In the genomic region with DNA sequence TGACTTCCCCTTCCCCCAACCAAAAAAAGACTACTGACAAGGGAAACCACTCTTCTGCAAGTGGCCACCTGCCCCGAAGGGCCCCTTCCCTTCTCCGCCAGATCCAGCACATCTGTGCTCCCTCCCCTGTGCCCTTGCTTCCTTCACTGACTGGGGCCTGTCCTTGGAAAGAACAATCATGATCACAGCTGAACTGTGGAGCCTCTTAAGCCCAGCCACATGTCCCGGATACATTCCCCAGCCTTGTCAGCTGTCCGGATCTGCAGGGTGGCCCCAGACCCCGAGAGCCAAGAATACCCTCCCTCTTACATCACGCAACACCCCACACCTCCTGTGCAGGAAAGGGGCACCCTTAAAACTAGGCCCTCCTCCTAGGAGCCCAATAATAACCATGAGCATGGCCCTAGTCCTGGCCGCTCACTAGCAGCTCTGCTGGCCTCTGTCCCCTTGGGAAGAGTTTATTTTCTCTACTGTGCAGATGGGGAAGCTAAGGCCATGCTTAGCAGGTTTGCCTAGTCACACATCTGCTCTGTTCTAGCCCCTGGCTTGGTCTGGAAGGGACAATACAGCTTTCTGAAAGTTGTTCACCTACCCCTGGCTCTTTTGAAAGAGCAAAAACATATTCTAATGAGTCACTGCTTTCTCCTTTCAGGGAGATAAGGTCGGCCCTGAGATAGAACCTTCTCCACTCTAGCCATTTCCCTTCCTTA, we compare ENCODE assay signal across 7 cellular contexts.
A peak's percentile ranks its signal among the peaks of the same experiment; 100 is the strongest.
DNase-seq lines count a peak whose midpoint lies in the region; ATAC-seq, FAIRE-seq and TF ChIP-seq lines count a peak whose summit lies in the region.

No MANE protein-coding gene starts in this region.

- H3K27ac ChIP-seq in HUES6 (ENCODE audit: low read depth, low read length) (peak overlapping the region; percentile 5; the same call in 1 of the 2 replicates), subcutaneous abdominal adipose tissue (ENCODE audit: low read depth, low read length) (peak overlapping the region; percentile 82)

- peak overlapping the region; percentile 99 for H3K9ac ChIP-seq in HUES6 (ENCODE audit: low read length)
- H3K9ac ChIP-seq in iPS-15b (ENCODE audit: low read depth, low read length), result peak overlapping the region; percentile 76
- H3K9ac ChIP-seq in subcutaneous abdominal adipose tissue (ENCODE audit: low read length in 5 of 5), result peak overlapping the region in 4 of 5 donors; percentile 21 to 70 (median 45)

- H3K4me1 ChIP-seq in HUES6 (ENCODE audit: control insufficient read depth, insufficient read depth, low read length) (peaks cover 51% of the 10 kb centered on the region), iPS-15b (ENCODE audit: control insufficient read depth, insufficient read depth, low read length) (peaks cover 34% of the 10 kb centered on the region), subcutaneous abdominal adipose tissue (ENCODE audit: control insufficient read depth in 5 of 5, insufficient read depth in 5 of 5, low read length in 5 of 5) (peaks cover 31 to 98% (median 96%) of the 10 kb centered on the region in 5 donors)

- H3K4me3 ChIP-seq in HUES6 (ENCODE audit: low read depth, low read length) (peak overlapping the region; percentile 90), iPS-15b (ENCODE audit: low read depth, low read length) (peak overlapping the region; percentile 49), subcutaneous abdominal adipose tissue (ENCODE audit: low read depth in 1 of 5, low read length in 5 of 5) (peak overlapping the region; percentile 52 to 91 (median 70))

- peaks cover 77% of the 10 kb centered on the region for H3K36me3 ChIP-seq in HUES6 (ENCODE audit: control insufficient read depth, insufficient read depth, low read length)
- H3K36me3 ChIP-seq in iPS-15b (ENCODE audit: control insufficient read depth, insufficient read depth, low read length), result peaks cover 11% of the 10 kb centered on the region
- no peaks in the 10 kb centered on the region for H3K36me3 ChIP-seq in subcutaneous abdominal adipose tissue (ENCODE audit: control insufficient read depth in 5 of 5, insufficient read depth in 5 of 5, low read length in 5 of 5)

- no peaks in the 10 kb centered on the region for H3K27me3 ChIP-seq in HUES6 (ENCODE audit: control insufficient read depth, insufficient read depth, low read length)
- H3K27me3 ChIP-seq in iPS-15b (ENCODE audit: control insufficient read depth, insufficient read depth, low read length), result peaks cover 5% of the 10 kb centered on the region
- H3K27me3 ChIP-seq in subcutaneous abdominal adipose tissue (ENCODE audit: control insufficient read depth in 5 of 5, insufficient read depth in 4 of 5, low read length in 5 of 5), result peaks cover 0 to 6% (median 0%) of the 10 kb centered on the region in 5 donors

- no peak for FAIRE-seq in H54 (lab: Jason Lieb, UNC)

- no peak for ATAC-seq in HG03565 (IDR thresholded peaks at IDR 0.05; ENCODE audit: unreplicated experiment)

- TF ChIP-seq POLR2A in H54 (IDR thresholded peaks at IDR 0.05; ENCODE audit: low read depth, low read length), result no peak

- DNase-seq in amniotic epithelial cell (ENCODE audit: low read depth), result peak; percentile 41
- DNase-seq in H54 (ENCODE audit: insufficient read length, low spot score), result no peak
- DNase-seq in GM19240 (ENCODE audit: insufficient read length, low spot score), result no peak

- H3K9me3 ChIP-seq in HUES6 (ENCODE audit: control insufficient read depth, insufficient read depth, low read depth, low read length) (no peaks in the 10 kb centered on the region), iPS-15b (ENCODE audit: control insufficient read depth, insufficient read depth, low read length) (no peaks in the 10 kb centered on the region), subcutaneous abdominal adipose tissue (ENCODE audit: control insufficient read depth in 5 of 5, low read length in 5 of 5) (no peaks in the 10 kb centered on the region)

Comparison
In these comparisons a context has a peak if more than half of its experiments do, and no peak if none do; other contexts are left out.
1. H3K9ac ChIP-seq: peak in every context shown above with its lines; median percentile 99 in HUES6; 76 in iPS-15b; 45 in subcutaneous abdominal adipose tissue.